15 cellular contexts compared by ENCODE assay signal in the genomic region with DNA sequence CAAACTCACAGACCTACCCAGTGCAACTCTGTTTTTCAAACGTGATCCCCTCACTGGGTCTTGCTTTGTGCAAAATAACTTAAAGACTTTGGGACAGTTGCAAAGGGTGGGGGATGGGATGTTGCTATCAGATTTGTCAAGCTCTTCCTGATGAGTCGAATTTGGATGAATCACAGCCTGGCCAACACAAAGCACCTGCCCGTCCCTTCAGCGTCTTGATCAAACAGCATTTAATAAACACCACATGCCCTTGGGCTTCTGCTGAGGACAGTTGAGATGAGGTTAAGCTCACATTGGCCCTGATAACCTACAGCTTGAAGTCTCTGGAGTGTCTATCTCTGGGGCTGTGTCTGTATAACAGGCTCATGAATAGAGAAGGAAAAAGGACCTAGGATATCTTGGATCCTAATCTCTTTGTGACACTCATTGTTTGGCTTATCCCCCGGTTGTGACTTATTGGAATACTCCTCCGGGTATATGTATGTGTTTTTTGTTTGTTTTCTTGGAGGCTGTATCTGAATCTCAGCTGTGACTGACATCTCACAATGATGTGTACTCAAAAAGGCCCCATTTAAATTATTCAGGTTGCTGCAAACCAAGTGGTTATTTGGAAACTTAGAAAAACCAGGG.
A peak's percentile ranks its signal among the peaks of the same experiment; 100 is the strongest.
DNase-seq lines count a peak whose midpoint lies in the region; ATAC-seq lines count a peak whose summit lies in the region.
"Had no signal": no experiment of that assay in that cellular context is flagged by ENCODE, and none has a peak within 500 bp of the region (broad histone marks: within the 10 kb centered on the region; RNA-seq: fewer than 3 reads in every experiment).

No MANE protein-coding gene starts in this region.

- no peaks in the 10 kb centered on the region for H3K4me1 ChIP-seq in esophagus (ENCODE audit: control insufficient read depth in 2 of 2, insufficient read depth in 2 of 2, low read length in 1 of 2)

- H3K36me3 ChIP-seq in esophagus (ENCODE audit: control insufficient read depth in 2 of 2, insufficient read depth in 2 of 2, low read length in 1 of 2) = no peaks in the 10 kb centered on the region
- H3K36me3 ChIP-seq: uterus had no signal

- H3K4me3 ChIP-seq in esophagus (ENCODE audit: low read depth in 1 of 2, low read length in 2 of 2) = no peak overlapping the region
- H3K4me3 ChIP-seq: uterus had no signal

- H3K4me1 Mint-ChIP-seq in effector memory CD8-positive, alpha-beta T cell (ENCODE audit: low read depth in 2 of 2) = no peaks in the 10 kb centered on the region
- H3K4me1 Mint-ChIP-seq: naive B cell had no signal

- no peaks in the 10 kb centered on the region for H3K27me3 ChIP-seq in esophagus (ENCODE audit: control insufficient read depth in 1 of 2, insufficient read depth in 2 of 2, low read length in 2 of 2)
- H3K27me3 ChIP-seq: uterus had no signal

- ATAC-seq in effector memory CD8-positive, alpha-beta T cell (replicated peaks) = no peak
- no peak for ATAC-seq in HG03097 (IDR thresholded peaks at IDR 0.05; ENCODE audit: low FRiP score, unreplicated experiment)
- ATAC-seq: stimulated activated naive B cell treated with anti-CD40 and anti-IgM and Interleukin-4, amounts not matched to agents 10 μg/mL and 1 μg/mL and 100 μg/mL, for 72 hours had no signal

- no peaks in the 10 kb centered on the region for H3K36me3 Mint-ChIP-seq in effector memory CD8-positive, alpha-beta T cell (ENCODE audit: insufficient read depth)
- H3K36me3 Mint-ChIP-seq: stimulated activated naive B cell treated with anti-CD40 and anti-IgM and Interleukin-4, amounts not matched to agents 10 μg/mL and 1 μg/mL and 100 μg/mL, for 72 hours had no signal

- H3K4me3 Mint-ChIP-seq in effector memory CD8-positive, alpha-beta T cell = no peak overlapping the region
- H3K4me3 Mint-ChIP-seq: activated T-cell treated with anti-CD3 and anti-CD28 coated beads, Interleukin-2, amount 50 U/mL, for 24 hours; naive B cell; stimulated activated naive B cell treated with anti-CD40 and anti-IgM and Interleukin-4, amounts not matched to agents 10 μg/mL and 1 μg/mL and 100 μg/mL, for 72 hours had no signal

- H3K9me3 ChIP-seq in esophagus (ENCODE audit: control insufficient read depth in 2 of 2, insufficient read depth in 1 of 2, low read depth in 1 of 2, low read length in 1 of 2) = no peaks in the 10 kb centered on the region
- H3K9me3 ChIP-seq: uterus had no signal

- no peak overlapping the region for H3K27ac Mint-ChIP-seq in effector memory CD8-positive, alpha-beta T cell
- H3K27ac Mint-ChIP-seq: stimulated activated naive B cell treated with anti-CD40 and anti-IgM and Interleukin-4, amounts not matched to agents 10 μg/mL and 1 μg/mL and 100 μg/mL, for 72 hours had no signal

- peaks cover 11 to 32% of the 10 kb centered on the region in 2 donors for H3K27me3 Mint-ChIP-seq in effector memory CD8-positive, alpha-beta T cell
- H3K27me3 Mint-ChIP-seq: stimulated activated naive B cell treated with anti-CD40 and anti-IgM and Interleukin-4, amounts not matched to agents 10 μg/mL and 1 μg/mL and 100 μg/mL, for 72 hours had no signal

- peak; percentile 71 for DNase-seq in DMS53 treated with DMSO at 0.1 percent for 48 hours (lab: John Stamatoyannopoulos, UW; ENCODE audit: unreplicated experiment)
- peak; percentile 15 for DNase-seq in RKO (ENCODE audit: low spot score)
- peak; percentile 67 for DNase-seq in myocyte (ENCODE audit: low read depth)
- no peak for DNase-seq in A172 (ENCODE audit: low spot score)
- no peak for DNase-seq in effector memory CD8-positive, alpha-beta T cell
- DNase-seq in NCI-H2196 treated with DMSO at 0.1 percent for 48 hours (lab: John Stamatoyannopoulos, UW; ENCODE audit: unreplicated experiment) = no peak
- DNase-seq: activated T-cell treated with anti-CD3 and anti-CD28 coated beads, Interleukin-2, amount 50 U/mL, for 24 hours; amniotic stem cell; GOT3; islet precursor cell; naive B cell; stimulated activated naive B cell treated with anti-CD40 and anti-IgM and Interleukin-4, amounts not matched to agents 10 μg/mL and 1 μg/mL and 100 μg/mL, for 72 hours; uterus had no signal

- 27 to 41% methylated on average over 6 of the region's 6 CpGs for WGBS in esophagus, 2 donors

- H3K9me3 Mint-ChIP-seq in effector memory CD8-positive, alpha-beta T cell = peaks cover 0 to 8% of the 10 kb centered on the region in 2 donors

- peak overlapping the region; percentile 71 to 82 for H3K27ac ChIP-seq in esophagus (ENCODE audit: low read depth in 2 of 2, low read length in 1 of 2)
- H3K27ac ChIP-seq: uterus had no signal

Comparison
In these comparisons a context has a peak if more than half of its experiments do, and no peak if none do; other contexts are left out.
1. DNase-seq: peak in DMS53 treated with DMSO at 0.1 percent for 48 hours (single experiment), RKO (single experiment) and myocyte (single experiment); none in A172 (single experiment), effector memory CD8-positive, alpha-beta T cell (0 of 3) and NCI-H2196 treated with DMSO at 0.1 percent for 48 hours (single experiment).